13 cellular contexts compared by ENCODE assay signal in the genomic region with DNA sequence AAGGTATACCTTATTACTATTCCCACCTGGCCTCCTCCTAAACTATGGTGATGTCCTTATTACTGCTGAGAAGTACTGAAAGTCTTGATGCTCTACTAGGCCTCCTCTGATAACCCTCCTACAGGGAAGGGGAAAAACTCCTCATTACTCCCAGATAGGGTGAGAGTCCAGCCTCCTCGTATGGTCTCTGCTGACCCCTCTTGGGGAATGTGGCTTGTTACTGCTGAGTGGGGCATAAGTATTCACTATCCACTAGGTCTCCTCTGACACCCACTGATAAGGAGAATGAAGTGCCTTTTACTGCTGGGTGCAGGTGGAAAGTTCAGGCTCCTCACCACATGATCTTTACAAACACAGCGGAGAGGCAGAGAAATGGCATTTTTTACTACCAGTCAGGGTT.
DNase-seq lines count a peak whose midpoint lies in the region; FAIRE-seq and TF ChIP-seq lines count a peak whose summit lies in the region.
"Had no signal": no experiment of that assay in that cellular context is flagged by ENCODE, and none has a peak within 500 bp of the region (broad histone marks: within the 10 kb centered on the region; RNA-seq: fewer than 3 reads in every experiment).

No MANE protein-coding gene starts in this region.

- H3K4me2 ChIP-seq in astrocyte (ENCODE audit: low read length), result no peak overlapping the region
- no peak overlapping the region for H3K4me2 ChIP-seq in OCI-LY7 (ENCODE audit: low read length)

- peaks cover 8% of the 10 kb centered on the region for H3K4me1 Mint-ChIP-seq in astrocyte (ENCODE audit: low read depth, unreplicated experiment)
- H3K4me1 Mint-ChIP-seq: CD4-positive, alpha-beta memory T cell had no signal

- H3K79me2 ChIP-seq in astrocyte (ENCODE audit: insufficient read depth, low read length), result no peaks in the 10 kb centered on the region
- no peaks in the 10 kb centered on the region for H3K79me2 ChIP-seq in OCI-LY7 (ENCODE audit: insufficient read depth, low read depth, low read length)

- H3K9ac ChIP-seq in astrocyte (ENCODE audit: low read length), result no peak overlapping the region

- H3K9me2 ChIP-seq in OCI-LY7 (ENCODE audit: insufficient read depth, low read length), result no peaks in the 10 kb centered on the region

- no peaks in the 10 kb centered on the region for H3K9me3 ChIP-seq in astrocyte (ENCODE audit: insufficient read depth, low read depth, low read length)
- H3K9me3 ChIP-seq in OCI-LY7 (ENCODE audit: low read length), result no peaks in the 10 kb centered on the region

- DNase-seq in AG04449 (ENCODE audit: low read depth, low spot score) (no peak), H7 (peak; percentile 44), astrocyte (ENCODE audit: low read depth) (peak; percentile 24), iPS DF 4.7 (ENCODE audit: extremely low read depth, low spot score) (peak; percentile 33), OCI-LY7 (ENCODE audit: low spot score) (no peak), middle frontal gyrus (ENCODE audit: extremely low spot score, low spot score) (no peak), GM13976 (ENCODE audit: low spot score) (no peak)
- no peak for DNase-seq in activated T-cell treated with anti-CD3 and anti-CD28 coated beads, Interleukin-2, amount 50 U/mL, for 48 hours
- DNase-seq: activated CD4-positive, alpha-beta T cell treated with anti-CD3 and anti-CD28 coated beads for 1 hour; activated effector memory CD4-positive, alpha-beta T cell treated with Interleukin-2 at 50 U/mL for 16 hours; CD4-positive, alpha-beta memory T cell; stimulated activated CD4-positive, alpha-beta T cell treated with anti-CD3 and anti-CD28 coated beads, Interleukin-2, amount 100 ng/mL, for 48 hours had no signal

- CTCF ChIA-PET in AG04449 (lab: Yijun Ruan, JAX), result no interaction called here
- CTCF ChIA-PET in OCI-LY7 (lab: Charles Lee; ENCODE audit: unreplicated experiment), result no interaction called here

- H2AFZ ChIP-seq in astrocyte (ENCODE audit: low read depth, low read length), result no peak overlapping the region
- H2AFZ ChIP-seq in OCI-LY7 (ENCODE audit: low read length), result no peak overlapping the region

- intact Hi-C loops in OCI-LY7 (cut with micrococcal nuclease; ENCODE audit: unreplicated experiment), result no loop called here

- no peaks in the 10 kb centered on the region for H3K27me3 Mint-ChIP-seq in astrocyte (ENCODE audit: low read depth, unreplicated experiment)
- H3K27me3 Mint-ChIP-seq: CD4-positive, alpha-beta memory T cell had no signal

- H3K4me3 Mint-ChIP-seq in astrocyte (ENCODE audit: unreplicated experiment), result no peak overlapping the region
- H3K4me3 Mint-ChIP-seq: CD4-positive, alpha-beta memory T cell had no signal

- FAIRE-seq in astrocyte (lab: Jason Lieb, UNC), result no peak
- FAIRE-seq: K562 had no signal

- H4K20me1 ChIP-seq in astrocyte (ENCODE audit: insufficient read depth, low read length) (no peaks in the 10 kb centered on the region), OCI-LY7 (ENCODE audit: insufficient read depth, low read length) (no peaks in the 10 kb centered on the region)

- no peak overlapping the region for H3K27ac ChIP-seq in astrocyte (ENCODE audit: low read depth, low read length)
- H3K27ac ChIP-seq in OCI-LY7 (ENCODE audit: low read depth, low read length, poor library complexity, severe bottlenecking), result no peak overlapping the region

- peaks cover 4% of the 10 kb centered on the region for H3K9me3 Mint-ChIP-seq in astrocyte (ENCODE audit: unreplicated experiment)

- H3K27ac Mint-ChIP-seq in astrocyte (ENCODE audit: unreplicated experiment), result no peak overlapping the region
- H3K27ac Mint-ChIP-seq: CD4-positive, alpha-beta memory T cell had no signal

- in situ Hi-C loops in GM13976 (cut with MboI; ENCODE audit: low sequenced_read_pairs, unreplicated experiment), result no loop called here

- H3K27me3 ChIP-seq in H7 (ENCODE audit: control insufficient read depth, insufficient read depth, low read length) (no peaks in the 10 kb centered on the region), astrocyte (ENCODE audit: insufficient read depth, low read length) (no peaks in the 10 kb centered on the region)

- H3K4me1 ChIP-seq in astrocyte (ENCODE audit: insufficient read depth, low read length) (no peaks in the 10 kb centered on the region), OCI-LY7 (ENCODE audit: insufficient read depth, low read length, poor library complexity, severe bottlenecking) (no peaks in the 10 kb centered on the region)

- POLR2A ChIA-PET in AG04449 (lab: Yijun Ruan, JAX) (no interaction called here), OCI-LY7 (lab: Charles Lee) (no interaction called here)

- H3K4me3 ChIP-seq in AG04449 (ENCODE audit: low read depth, low read length), result no peak overlapping the region
- no peak overlapping the region for H3K4me3 ChIP-seq in H7 (ENCODE audit: insufficient read depth, low read depth, low read length)
- H3K4me3 ChIP-seq in astrocyte (ENCODE audit: insufficient read depth, low read depth, low read length), result no peak overlapping the region
- H3K4me3 ChIP-seq in OCI-LY7 (ENCODE audit: low read depth, low read length, poor library complexity, severe bottlenecking), result no peak overlapping the region
- H3K4me3 ChIP-seq: K562 had no signal

- no TSS peak for BruUV-seq in OCI-LY7 (replicated peaks; lab: Mats Ljungman, UMichigan)

- TF ChIP-seq CTCF in AG04449 (IDR thresholded peaks at IDR 0.05; ENCODE audit: insufficient read depth, low read length, missing control alignments) (peak; percentile 35), astrocyte (IDR thresholded peaks at IDR 0.05; ENCODE audit: insufficient read depth, low read depth, low read length) (peak; percentile 15), OCI-LY7 (conservative IDR thresholded peaks at IDR 0.05; ENCODE audit: low read length) (no peak), GM13976 (IDR thresholded peaks at IDR 0.05; ENCODE audit: borderline replicate concordance, control extremely low read depth, extremely low read depth, insufficient read depth, missing control alignments) (no peak)

- H3K36me3 Mint-ChIP-seq in astrocyte (ENCODE audit: low read depth, unreplicated experiment), result no peaks in the 10 kb centered on the region
- H3K36me3 Mint-ChIP-seq: CD4-positive, alpha-beta memory T cell had no signal

- H3K36me3 ChIP-seq in H7 (replicated peaks; ENCODE audit: control insufficient read depth, insufficient read depth, low read length), result no peaks in the 10 kb centered on the region
- no peaks in the 10 kb centered on the region for H3K36me3 ChIP-seq in astrocyte (ENCODE audit: insufficient read depth, low read length)
- H3K36me3 ChIP-seq in OCI-LY7 (ENCODE audit: insufficient read depth, low read length), result no peaks in the 10 kb centered on the region

Comparison
In these comparisons a context has a peak if more than half of its experiments do, and no peak if none do; other contexts are left out.
1. DNase-seq: peak in H7 (single experiment), astrocyte (single experiment) and iPS DF 4.7 (single experiment); none in AG04449 (single experiment), activated T-cell treated with anti-CD3 and anti-CD28 coated beads, Interleukin-2, amount 50 U/mL, for 48 hours (0 of 2), OCI-LY7 (single experiment), middle frontal gyrus (single experiment) and GM13976 (single experiment).
2. CTCF ChIP-seq: peak in AG04449 (single experiment) and astrocyte (single experiment); none in OCI-LY7 (single experiment) and GM13976 (single experiment).